Comparison of ENCODE assay signal across 28 cellular contexts in genomic region chr19:17037184-17037583, GRCh38.
"Had no signal": no experiment of that assay in that cellular context is flagged by ENCODE, and none has a peak within 500 bp of the region (broad histone marks: within the 10 kb centered on the region; RNA-seq: fewer than 3 reads in every experiment).

No MANE protein-coding gene starts in this region.

- H3K4me3 Mint-ChIP-seq: endodermal cell; mesothelial cell of epicardium; naive B cell; natural killer cell treated with Interleukin-12 subunit alpha and Interleukin-12 subunit beta and Interleukin-15 and Interleukin-18, amount 100 ng/mL, for 72 hours; neural crest cell; stimulated activated effector memory CD8-positive, alpha-beta T cell treated with anti-CD3 and anti-CD28 coated beads, Interleukin-12 subunit alpha, Interleukin-12 subunit beta, amount 100 ng/mL, for 72 hours; stimulated activated naive CD8-positive, alpha-beta T cell treated with anti-CD3 and anti-CD28 coated beads, Interleukin-15, Interleukin-2, amounts not matched to agents 100 ng/mL and 50 ng/mL, for 24 hours had no signal

- H3K9me3 Mint-ChIP-seq: endodermal cell; mesothelial cell of epicardium; naive B cell; natural killer cell treated with Interleukin-12 subunit alpha and Interleukin-12 subunit beta and Interleukin-15 and Interleukin-18, amount 100 ng/mL, for 72 hours; neural crest cell; stimulated activated effector memory CD8-positive, alpha-beta T cell treated with anti-CD3 and anti-CD28 coated beads, Interleukin-12 subunit alpha, Interleukin-12 subunit beta, amount 100 ng/mL, for 72 hours; stimulated activated naive CD8-positive, alpha-beta T cell treated with anti-CD3 and anti-CD28 coated beads, Interleukin-15, Interleukin-2, amounts not matched to agents 100 ng/mL and 50 ng/mL, for 24 hours had no signal

- H3K4me1 Mint-ChIP-seq: endodermal cell; mesothelial cell of epicardium; stimulated activated effector memory CD8-positive, alpha-beta T cell treated with anti-CD3 and anti-CD28 coated beads, Interleukin-12 subunit alpha, Interleukin-12 subunit beta, amount 100 ng/mL, for 72 hours had no signal

- FAIRE-seq: colon, islet of Langerhans had no signal

- H3K27ac Mint-ChIP-seq: endodermal cell; mesothelial cell of epicardium; stimulated activated effector memory CD8-positive, alpha-beta T cell treated with anti-CD3 and anti-CD28 coated beads, Interleukin-12 subunit alpha, Interleukin-12 subunit beta, amount 100 ng/mL, for 72 hours; stimulated activated naive CD8-positive, alpha-beta T cell treated with anti-CD3 and anti-CD28 coated beads, Interleukin-15, Interleukin-2, amounts not matched to agents 100 ng/mL and 50 ng/mL, for 24 hours had no signal

- H3K27me3 ChIP-seq: foreskin keratinocyte, left lung, right atrium auricular region, transverse colon had no signal

- H3K4me2 ChIP-seq: smooth muscle cell had no signal

- H3K9me3 ChIP-seq: esophagus muscularis mucosa, gastroesophageal sphincter, heart right ventricle, left lung, mucosa of descending colon, prostate gland, right atrium auricular region, suprapubic skin, transverse colon had no signal

- H3K4me1 ChIP-seq: foreskin keratinocyte had no signal

- H3K36me3 Mint-ChIP-seq: mesothelial cell of epicardium; naive B cell; natural killer cell treated with Interleukin-12 subunit alpha and Interleukin-12 subunit beta and Interleukin-15 and Interleukin-18, amount 100 ng/mL, for 72 hours; stimulated activated effector memory CD8-positive, alpha-beta T cell treated with anti-CD3 and anti-CD28 coated beads, Interleukin-12 subunit alpha, Interleukin-12 subunit beta, amount 100 ng/mL, for 72 hours had no signal

- DNase-seq: effector CD8-positive, alpha-beta T cell; endodermal cell; foreskin keratinocyte; heart right ventricle; left cardiac atrium; mesenchymal stem cell; mucosa of descending colon; naive B cell; stimulated activated CD4-positive, alpha-beta T cell treated with anti-CD3 and anti-CD28 coated beads, Interleukin-12 subunit alpha, Interleukin-12 subunit beta, amount 100 ng/mL, for 4 hours; stimulated activated CD4-positive, alpha-beta T cell treated with anti-CD3 and anti-CD28 coated beads, Interleukin-1b, Interleukin-23, amount 100 ng/mL, for 48 hours; stimulated activated CD4-positive, alpha-beta T cell treated with anti-CD3 and anti-CD28 coated beads, Interleukin-4, amount 100 ng/mL, for 1 hour; transverse colon had no signal

- H3K36me3 ChIP-seq: esophagus muscularis mucosa, gastroesophageal sphincter, heart right ventricle, left lung, prostate gland, right atrium auricular region, suprapubic skin, transverse colon had no signal

- H3K4me3 ChIP-seq: esophagus muscularis mucosa, gastroesophageal sphincter, heart right ventricle, left lung, mucosa of descending colon, prostate gland, right atrium auricular region, smooth muscle cell, suprapubic skin, transverse colon had no signal

- H3K27ac ChIP-seq: epithelial cell of prostate, esophagus muscularis mucosa, foreskin keratinocyte, gastroesophageal sphincter, heart right ventricle, left lung, prostate gland, right atrium auricular region, suprapubic skin, transverse colon had no signal

- ATAC-seq: foreskin keratinocyte; gastroesophageal sphincter; left cardiac atrium; left lung; mucosa of descending colon; sciatic nerve; stimulated activated effector memory CD8-positive, alpha-beta T cell treated with anti-CD3 and anti-CD28 coated beads, Interleukin-12 subunit alpha, Interleukin-12 subunit beta, amount 100 ng/mL, for 72 hours had no signal
